Comparison of ENCODE assay signal across 24 cellular contexts in the genomic region with DNA sequence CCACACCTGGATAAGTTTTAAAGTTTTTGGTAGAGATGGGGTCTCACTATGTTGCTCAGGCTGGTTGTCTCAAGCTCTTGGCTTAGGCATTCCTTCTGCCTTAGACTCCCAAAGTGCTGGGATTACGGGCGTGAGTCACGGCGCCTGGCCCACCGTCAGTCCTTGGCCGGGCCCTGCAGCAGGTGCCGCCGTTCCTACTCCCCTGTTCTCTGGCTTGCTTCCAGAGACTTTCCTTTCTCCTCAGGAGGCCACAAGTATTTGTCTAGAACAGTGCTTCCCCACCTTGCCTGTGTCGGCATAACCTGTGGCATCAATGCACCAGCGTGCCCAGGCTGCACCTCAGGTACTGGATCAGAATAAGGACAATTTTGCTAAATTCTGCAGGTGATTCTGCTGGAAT.
"Had no signal": no experiment of that assay in that cellular context is flagged by ENCODE, and none has a peak within 500 bp of the region (broad histone marks: within the 10 kb centered on the region; RNA-seq: fewer than 3 reads in every experiment).

No MANE protein-coding gene starts in this region.

- H3K36me3 ChIP-seq: cardiac muscle cell, thoracic aorta, upper lobe of left lung had no signal

- H3K9me3 ChIP-seq: body of pancreas, mucosa of descending colon, thoracic aorta, upper lobe of left lung had no signal

- H3K4me3 Mint-ChIP-seq: activated CD8-positive, alpha-beta T cell treated with anti-CD3 and anti-CD28 coated beads, Interleukin-2, amount 10 ng/mL, durations not matched to agents 7 days and 5 days; activated naive CD8-positive, alpha-beta T cell treated with anti-CD3 and anti-CD28 coated beads, Interleukin-2, amount 50 U/mL, for 24 hours; activated T-helper 1 cell treated with anti-CD3 and anti-CD28 coated beads, Interleukin-12 subunit alpha, Interleukin-12 subunit beta, Interleukin-2, Interleukin-4 antibody, amounts not matched to agents 30 ng/mL and 10 ng/mL and 1 ng/mL, durations not matched to agents 14 hours and 24 hours and 36 hours; T-helper 2 cell treated with Interferon-gamma antibody and Interleukin-4, amounts not matched to agents 5 μg/mL and 100 μg/mL, for 36 hours had no signal

- DNase-seq: activated CD4-positive, alpha-beta T cell treated with anti-CD3 and anti-CD28 coated beads for 1 hour; activated CD4-positive, alpha-beta T cell treated with anti-CD3 and anti-CD28 coated beads, Interleukin-2, amount 50 U/mL, for 1 hour; activated CD8-positive, alpha-beta T cell treated with anti-CD3 and anti-CD28 coated beads, Interleukin-2, amount 10 ng/mL, durations not matched to agents 7 days and 5 days; activated gamma-delta T cell; activated naive CD4-positive, alpha-beta T cell treated with anti-CD3 and anti-CD28 coated beads, Interleukin-2, amount 50 U/mL, for 16 hours; activated naive CD8-positive, alpha-beta T cell treated with anti-CD3 and anti-CD28 coated beads, Interleukin-2, amount 50 U/mL, for 24 hours; anterior cingulate cortex; body of pancreas; cortex of kidney; left colon; mesendoderm; mucosa of descending colon; nephron progenitor cell; occipital lobe; small intestine; stimulated activated CD4-positive, alpha-beta T cell treated with anti-CD3 and anti-CD28 coated beads, Interleukin-15, amount 100 ng/mL, for 24 hours; stimulated activated CD8-positive, alpha-beta memory T cell treated with anti-CD3 and anti-CD28 coated beads, Interleukin-4, amount 100 ng/mL, for 48 hours; stimulated activated naive CD4-positive, alpha-beta T cell; upper lobe of left lung had no signal

- H3K4me3 ChIP-seq: body of pancreas, cardiac muscle cell, mucosa of descending colon, thoracic aorta, upper lobe of left lung had no signal

- H3K9me3 Mint-ChIP-seq: activated naive CD8-positive, alpha-beta T cell treated with anti-CD3 and anti-CD28 coated beads, Interleukin-2, amount 50 U/mL, for 24 hours; activated T-helper 1 cell treated with anti-CD3 and anti-CD28 coated beads, Interleukin-12 subunit alpha, Interleukin-12 subunit beta, Interleukin-2, Interleukin-4 antibody, amounts not matched to agents 30 ng/mL and 10 ng/mL and 1 ng/mL, durations not matched to agents 14 hours and 24 hours and 36 hours; nephron progenitor cell; T-helper 2 cell treated with Interferon-gamma antibody and Interleukin-4, amounts not matched to agents 5 μg/mL and 100 μg/mL, for 36 hours had no signal

- H3K27ac ChIP-seq: body of pancreas, cardiac muscle cell, thoracic aorta, upper lobe of left lung had no signal

- H3K27ac Mint-ChIP-seq: activated CD8-positive, alpha-beta T cell treated with anti-CD3 and anti-CD28 coated beads, Interleukin-2, amount 10 ng/mL, durations not matched to agents 7 days and 5 days; activated naive CD8-positive, alpha-beta T cell treated with anti-CD3 and anti-CD28 coated beads, Interleukin-2, amount 50 U/mL, for 24 hours; activated T-helper 1 cell treated with anti-CD3 and anti-CD28 coated beads, Interleukin-12 subunit alpha, Interleukin-12 subunit beta, Interleukin-2, Interleukin-4 antibody, amounts not matched to agents 30 ng/mL and 10 ng/mL and 1 ng/mL, durations not matched to agents 14 hours and 24 hours and 36 hours; nephron progenitor cell; T-helper 2 cell treated with Interferon-gamma antibody and Interleukin-4, amounts not matched to agents 5 μg/mL and 100 μg/mL, for 36 hours had no signal

- ATAC-seq: activated CD8-positive, alpha-beta T cell treated with anti-CD3 and anti-CD28 coated beads, Interleukin-2, amount 10 ng/mL, durations not matched to agents 7 days and 5 days; activated naive CD8-positive, alpha-beta T cell treated with anti-CD3 and anti-CD28 coated beads, Interleukin-2, amount 50 U/mL, for 24 hours; body of pancreas; left colon; mucosa of descending colon; sciatic nerve had no signal
